1 cellular context compared by ENCODE assay signal in the genomic region with DNA sequence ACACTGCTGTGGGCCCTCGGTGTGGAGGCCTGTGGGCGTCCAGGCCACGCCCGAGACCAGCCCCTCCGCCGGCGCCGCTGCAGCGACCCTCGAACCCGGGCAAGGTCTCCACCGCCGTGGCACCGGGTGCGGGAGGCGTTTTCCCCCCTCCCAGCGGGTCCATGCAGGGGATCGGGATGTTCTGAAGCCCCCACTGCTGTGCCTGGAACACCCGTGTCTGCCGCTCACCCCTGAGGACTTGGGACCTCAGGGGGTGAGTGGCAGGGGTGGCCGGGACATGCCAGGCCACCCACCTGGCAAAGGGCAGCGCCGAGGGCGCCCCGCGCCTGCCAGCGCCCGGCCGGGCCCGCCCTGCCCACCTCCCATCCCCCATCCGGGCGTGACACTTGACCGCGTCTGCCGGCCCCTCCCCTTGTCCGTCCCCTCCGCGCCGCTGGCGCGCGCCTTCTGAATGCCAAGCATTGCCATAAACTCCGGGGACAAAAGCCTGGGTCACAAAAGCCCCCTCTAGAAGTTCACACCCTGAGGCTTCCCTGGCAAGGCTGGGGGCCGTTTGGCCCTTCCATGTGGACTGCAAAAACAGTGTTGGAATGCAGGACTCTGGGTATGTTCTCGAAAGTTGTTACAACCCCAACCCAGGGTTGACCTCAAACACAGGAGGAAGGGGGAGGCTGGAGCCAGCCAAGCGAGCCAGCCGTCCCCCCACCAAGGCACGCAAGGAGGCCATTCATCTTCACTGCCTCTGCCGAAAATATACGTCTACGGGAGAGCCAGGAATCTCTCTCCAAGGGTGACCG.
TF ChIP-seq lines count a peak whose summit lies in the region.

No MANE protein-coding gene starts in this region.

TF ChIP-seq in HepG2, 621 proteins besides CTCF, POLR2A, EP300 and RAD21 (continued from another document):
- TF ChIP-seq, protein P1, sequence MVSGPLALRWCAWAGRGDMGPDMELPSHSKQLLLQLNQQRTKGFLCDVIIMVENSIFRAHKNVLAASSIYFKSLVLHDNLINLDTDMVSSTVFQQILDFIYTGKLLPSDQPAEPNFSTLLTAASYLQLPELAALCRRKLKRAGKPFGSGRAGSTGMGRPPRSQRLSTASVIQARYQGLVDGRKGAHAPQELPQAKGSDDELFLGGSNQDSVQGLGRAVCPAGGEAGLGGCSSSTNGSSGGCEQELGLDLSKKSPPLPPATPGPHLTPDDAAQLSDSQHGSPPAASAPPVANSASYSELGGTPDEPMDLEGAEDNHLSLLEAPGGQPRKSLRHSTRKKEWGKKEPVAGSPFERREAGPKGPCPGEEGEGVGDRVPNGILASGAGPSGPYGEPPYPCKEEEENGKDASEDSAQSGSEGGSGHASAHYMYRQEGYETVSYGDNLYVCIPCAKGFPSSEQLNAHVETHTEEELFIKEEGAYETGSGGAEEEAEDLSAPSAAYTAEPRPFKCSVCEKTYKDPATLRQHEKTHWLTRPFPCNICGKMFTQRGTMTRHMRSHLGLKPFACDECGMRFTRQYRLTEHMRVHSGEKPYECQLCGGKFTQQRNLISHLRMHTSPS (CRISPR knock-in tag; IDR thresholded peaks at IDR 0.05; ENCODE audit: low read depth) = peak; percentile 86
- TF ChIP-seq ZNF746 (CRISPR knock-in tag; IDR thresholded peaks at IDR 0.05) (no peak; the same call in 1 of the 2 replicates), SNAI1 (CRISPR knock-in tag; IDR thresholded peaks at IDR 0.05; ENCODE audit: borderline replicate concordance) (0 out of 2 replicates have a peak, but pooled peaks have one; percentile 52), DPF2 (CRISPR knock-in tag; IDR thresholded peaks at IDR 0.05; ENCODE audit: borderline replicate concordance, low read depth) (peak; percentile 32; the same call in 1 of the 2 replicates), CAMTA2 (CRISPR knock-in tag; IDR thresholded peaks at IDR 0.05; ENCODE audit: borderline replicate concordance) (0 out of 2 replicates have a peak, but pooled peaks have one; percentile 31), ZNF331 (CRISPR knock-in tag; IDR thresholded peaks at IDR 0.05) (no peak; the same call in 1 of the 2 replicates), ZNF660 (CRISPR knock-in tag; IDR thresholded peaks at IDR 0.05; ENCODE audit: borderline replicate concordance, low read depth) (0 out of 2 replicates have a peak, but pooled peaks have one; percentile 9), SRY (CRISPR knock-in tag; IDR thresholded peaks at IDR 0.05) (0 out of 2 replicates have a peak, but pooled peaks have one; percentile 8), KDM5B (CRISPR knock-in tag; IDR thresholded peaks at IDR 0.05; ENCODE audit: borderline replicate concordance) (peak; percentile 34; the same call in 1 of the 2 replicates), PCBP2 (optimal IDR thresholded peaks at IDR 0.05; ENCODE audit: low read depth, low read length, poor library complexity, severe bottlenecking) (no peak), ZGPAT (CRISPR knock-in tag; IDR thresholded peaks at IDR 0.05) (peak; percentile 36; the same call in 1 of the 2 replicates), SP4 (CRISPR knock-in tag; IDR thresholded peaks at IDR 0.05) (peak; percentile 8; the same call in 1 of the 2 replicates), ZMAT3 (CRISPR knock-in tag; conservative IDR thresholded peaks at IDR 0.05) (0 out of 2 replicates have a peak, but pooled peaks have one; percentile 12), ZNF687 (CRISPR knock-in tag; IDR thresholded peaks at IDR 0.05) (peak; percentile 66; the same call in 1 of the 2 replicates), ASH2L (IDR thresholded peaks at IDR 0.05; ENCODE audit: insufficient read length, low read depth, low read length) (peak; percentile 64), ZNF772 (CRISPR knock-in tag; IDR thresholded peaks at IDR 0.05) (peak; percentile 18; the same call in 1 of the 2 replicates), SAP130 (CRISPR knock-in tag; IDR thresholded peaks at IDR 0.05; ENCODE audit: low read depth) (peak; percentile 30), MAFG (CRISPR knock-in tag; IDR thresholded peaks at IDR 0.05) (0 out of 2 replicates have a peak, but pooled peaks have one; percentile 47), ZNF281 (CRISPR knock-in tag; IDR thresholded peaks at IDR 0.05; ENCODE audit: borderline replicate concordance) (peak; percentile 88), GABPB1 (CRISPR knock-in tag; IDR thresholded peaks at IDR 0.05) (peak; percentile 9; the same call in 1 of the 2 replicates), ESRRA (CRISPR knock-in tag; IDR thresholded peaks at IDR 0.05; ENCODE audit: low read depth) (no peak), MED8 (CRISPR knock-in tag; IDR thresholded peaks at IDR 0.05; ENCODE audit: insufficient replicate concordance) (peak; percentile 72), CHD2 (IDR thresholded peaks at IDR 0.05; ENCODE audit: low read depth, low read length) (peak; percentile 61; the same call in 1 of the 2 replicates), ELF1 (CRISPR knock-in tag; IDR thresholded peaks at IDR 0.05) (no peak), ZNF816 (CRISPR knock-in tag; IDR thresholded peaks at IDR 0.05; ENCODE audit: borderline replicate concordance) (peak; percentile 54; the same call in 1 of the 2 replicates), TGIF2 (CRISPR knock-in tag; IDR thresholded peaks at IDR 0.05) (peak; percentile 40; the same call in 1 of the 2 replicates), KDM6A (CRISPR knock-in tag; IDR thresholded peaks at IDR 0.05; ENCODE audit: low read depth) (no peak), HNRNPLL (IDR thresholded peaks at IDR 0.05; ENCODE audit: low read depth, low read length, poor library complexity, severe bottlenecking) (peak; percentile 62), CHD4 (IDR thresholded peaks at IDR 0.05; ENCODE audit: borderline replicate concordance, low read length) (peak; percentile 82; the same call in 1 of the 2 replicates), LCORL (IDR thresholded peaks at IDR 0.05) (no peak), LCORL (CRISPR knock-in tag; IDR thresholded peaks at IDR 0.05) (0 out of 2 replicates have a peak, but pooled peaks have one; percentile 8)
- TF ChIP-seq, protein P2, sequence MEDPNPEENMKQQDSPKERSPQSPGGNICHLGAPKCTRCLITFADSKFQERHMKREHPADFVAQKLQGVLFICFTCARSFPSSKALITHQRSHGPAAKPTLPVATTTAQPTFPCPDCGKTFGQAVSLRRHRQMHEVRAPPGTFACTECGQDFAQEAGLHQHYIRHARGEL (CRISPR knock-in tag; IDR thresholded peaks at IDR 0.05) = 0 out of 2 replicates have a peak, but pooled peaks have one; percentile 11
- TF ChIP-seq, protein P3, sequence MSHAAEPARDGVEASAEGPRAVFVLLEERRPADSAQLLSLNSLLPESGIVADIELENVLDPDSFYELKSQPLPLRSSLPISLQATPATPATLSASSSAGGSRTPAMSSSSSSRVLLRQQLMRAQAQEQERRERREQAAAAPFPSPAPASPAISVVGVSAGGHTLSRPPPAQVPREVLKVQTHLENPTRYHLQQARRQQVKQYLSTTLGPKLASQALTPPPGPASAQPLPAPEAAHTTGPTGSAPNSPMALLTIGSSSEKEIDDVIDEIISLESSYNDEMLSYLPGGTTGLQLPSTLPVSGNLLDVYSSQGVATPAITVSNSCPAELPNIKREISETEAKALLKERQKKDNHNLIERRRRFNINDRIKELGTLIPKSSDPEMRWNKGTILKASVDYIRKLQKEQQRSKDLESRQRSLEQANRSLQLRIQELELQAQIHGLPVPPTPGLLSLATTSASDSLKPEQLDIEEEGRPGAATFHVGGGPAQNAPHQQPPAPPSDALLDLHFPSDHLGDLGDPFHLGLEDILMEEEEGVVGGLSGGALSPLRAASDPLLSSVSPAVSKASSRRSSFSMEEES (CRISPR knock-in tag; IDR thresholded peaks at IDR 0.05) = no peak
